20 cellular contexts compared by ENCODE assay signal in the genomic region with DNA sequence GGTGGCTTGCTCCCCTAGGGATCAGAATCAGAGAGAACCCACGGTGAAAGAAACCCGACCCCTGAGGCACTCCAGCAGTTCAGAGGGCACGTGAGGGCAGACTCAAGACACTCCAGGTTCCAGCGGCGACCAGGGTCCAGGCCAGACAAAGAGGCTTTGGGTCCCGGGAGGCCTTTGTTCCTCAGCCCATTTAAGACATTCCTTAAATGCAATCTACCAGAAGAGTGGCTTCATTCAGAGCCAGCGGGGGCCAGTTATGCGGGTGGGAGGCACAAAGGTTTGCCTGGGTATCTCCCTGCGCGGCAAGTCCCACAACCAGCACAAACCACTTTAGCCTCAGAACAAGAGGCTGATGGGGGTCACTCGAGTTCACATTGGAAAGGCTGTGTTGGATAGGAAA. TPM values are rescaled to one million over a fixed set of nuclear protein-coding genes. Genes with fewer than 3 reads are reported as not detected.
DNase-seq lines count a peak whose midpoint lies in the region; ATAC-seq, FAIRE-seq and TF ChIP-seq lines count a peak whose summit lies in the region.
"Had no signal": no experiment of that assay in that cellular context is flagged by ENCODE, and none has a peak within 500 bp of the region (broad histone marks: within the 10 kb centered on the region; RNA-seq: fewer than 3 reads in every experiment).

No MANE protein-coding gene starts in this region.

- peak overlapping the region; percentile 51 for H3K27ac ChIP-seq in HUES48 (ENCODE audit: low read depth, low read length)
- peak overlapping the region; percentile 90 for H3K27ac ChIP-seq in mesodermal cell (ENCODE audit: low read depth, low read length, severe bottlenecking)
- H3K27ac ChIP-seq in sigmoid colon, result peak overlapping the region; percentile 25 to 71 (median 68)
- H3K27ac ChIP-seq: lower lobe of right lung had no signal

- H3K9me3 ChIP-seq in HUES48 (ENCODE audit: control insufficient read depth, insufficient read depth, low read length), result no peaks in the 10 kb centered on the region
- no peaks in the 10 kb centered on the region for H3K9me3 ChIP-seq in mesodermal cell (ENCODE audit: control insufficient read depth, low read length)
- no peaks in the 10 kb centered on the region for H3K9me3 ChIP-seq in sigmoid colon
- H3K9me3 ChIP-seq: adrenal gland, lower lobe of right lung had no signal

- peaks cover 18% of the 10 kb centered on the region for H3K4me1 Mint-ChIP-seq in brain
- H3K4me1 Mint-ChIP-seq: CD4-positive, CD25-positive, alpha-beta regulatory T cell had no signal

- TF ChIP-seq POLR2A in sigmoid colon (IDR thresholded peaks at IDR 0.05) (no peak), GM12892 (IDR thresholded peaks at IDR 0.05; ENCODE audit: low read depth, low read length) (no peak)

- ATAC-seq in GM19035 (IDR thresholded peaks at IDR 0.05; ENCODE audit: unreplicated experiment), result no peak
- ATAC-seq: naive thymus-derived CD4-positive, alpha-beta T cell had no signal

- no peak for DNase-seq in sigmoid colon
- DNase-seq in G401 (ENCODE audit: low spot score), result no peak
- no peak for DNase-seq in GM12892 (ENCODE audit: insufficient read length)
- DNase-seq in T-helper 2 cell, result no peak
- DNase-seq: activated CD4-positive, alpha-beta T cell treated with anti-CD3 and anti-CD28 coated beads, Interleukin-2, amount 50 U/mL, for 4 hours; activated gamma-delta T cell treated with Interleukin-2 at 50 U/mL for 16 hours; adrenal gland; CD4-positive, CD25-positive, alpha-beta regulatory T cell; DMS153; dorsolateral prefrontal cortex; HFFc6; KG1; lower lobe of right lung; naive thymus-derived CD4-positive, alpha-beta T cell; NCI-H187 treated with DMSO at 0.1 percent for 48 hours; SW 1271 had no signal

- no peak overlapping the region for H3K9ac ChIP-seq in HUES48 (ENCODE audit: low read depth, low read length)

- FAIRE-seq in GM12892 (lab: Jason Lieb, UNC), result no peak

- TF ChIP-seq EP300 in sigmoid colon (IDR thresholded peaks at IDR 0.05), result no peak

- H3K27ac Mint-ChIP-seq in brain, result peak overlapping the region in 3 of 5 experiments; percentile 45 to 86 (median 70)
- H3K27ac Mint-ChIP-seq: CD4-positive, CD25-positive, alpha-beta regulatory T cell; HFFc6; naive thymus-derived CD4-positive, alpha-beta T cell had no signal

- H3K4me3 Mint-ChIP-seq in brain, result peak overlapping the region in 1 of 5 experiments; percentile 20
- H3K4me3 Mint-ChIP-seq: CD4-positive, CD25-positive, alpha-beta regulatory T cell; HFFc6; naive thymus-derived CD4-positive, alpha-beta T cell had no signal

- no peaks in the 10 kb centered on the region for H3K36me3 Mint-ChIP-seq in brain
- H3K36me3 Mint-ChIP-seq: CD4-positive, CD25-positive, alpha-beta regulatory T cell; naive thymus-derived CD4-positive, alpha-beta T cell had no signal

- H3K4me3 ChIP-seq in HUES48 (ENCODE audit: low read depth, low read length), result no peak overlapping the region
- no peak overlapping the region for H3K4me3 ChIP-seq in mesodermal cell (ENCODE audit: extremely low read depth, insufficient read depth, low read length, poor library complexity, severe bottlenecking)
- no peak overlapping the region for H3K4me3 ChIP-seq in sigmoid colon
- H3K4me3 ChIP-seq: adrenal gland, dorsolateral prefrontal cortex, lower lobe of right lung had no signal

- H3K27me3 ChIP-seq in HUES48 (ENCODE audit: control insufficient read depth, insufficient read depth, low read length) (no peaks in the 10 kb centered on the region), sigmoid colon (no peaks in the 10 kb centered on the region)
- H3K27me3 ChIP-seq: adrenal gland had no signal

- no peaks in the 10 kb centered on the region; the same call in 1 of the 2 replicates for H3K4me1 ChIP-seq in HUES48 (ENCODE audit: control insufficient read depth, insufficient read depth, low read length)
- peaks cover 42% of the 10 kb centered on the region for H3K4me1 ChIP-seq in mesodermal cell (ENCODE audit: control insufficient read depth, insufficient read depth, low read length, poor library complexity, severe bottlenecking)
- peaks cover 0 to 53% (median 27%) of the 10 kb centered on the region in 4 donors for H3K4me1 ChIP-seq in sigmoid colon
- H3K4me1 ChIP-seq: adrenal gland had no signal

- H3K36me3 ChIP-seq in HUES48 (ENCODE audit: control insufficient read depth, insufficient read depth, low read length) (no peaks in the 10 kb centered on the region), mesodermal cell (ENCODE audit: control insufficient read depth, insufficient read depth, low read length) (peaks cover 7% of the 10 kb centered on the region), sigmoid colon (no peaks in the 10 kb centered on the region)
- H3K36me3 ChIP-seq: adrenal gland, lower lobe of right lung had no signal

- intact Hi-C loops in sigmoid colon (cut with DNase I), result no loop called here

- peaks cover 0 to 3% (median 0%) of the 10 kb centered on the region in 5 experiments for H3K9me3 Mint-ChIP-seq in brain
- H3K9me3 Mint-ChIP-seq: CD4-positive, CD25-positive, alpha-beta regulatory T cell; HFFc6; naive thymus-derived CD4-positive, alpha-beta T cell had no signal

- in situ Hi-C loops in G401 (cut with HindIII; ENCODE audit: low sequenced_read_pairs), result no loop called here

- TF ChIP-seq CTCF in brain (conservative IDR thresholded peaks at IDR 0.05) (no peak), sigmoid colon (IDR thresholded peaks at IDR 0.05) (no peak)

- WGBS in mesodermal cell (ENCODE audit: insufficient coverage in 2 of 2), 2 experiments, result 22 to 58% methylated on average over 3 to 10 of the region's 11 CpGs
- 83 to 92% methylated on average over 11 of the region's 11 CpGs for WGBS in sigmoid colon, 2 donors

- H3K27me3 Mint-ChIP-seq in brain, result peaks cover 6% of the 10 kb centered on the region

RNA-seq across cellular contexts. Expression of a gene that starts 53.6 kb away (rescaled TPM):
- polyA plus RNA-seq in brain (ENCODE audit: insufficient read depth, low read depth, low replicate concordance) (7.5 TPM), sigmoid colon (1 to 10 TPM; 2.5 to 7.9 (median 4.8) TPM)
- polyA plus RNA-seq in mesodermal cell (2013, experiment 1 of 2), result 48.5 TPM
- polyA plus RNA-seq in mesodermal cell (2013, experiment 2 of 2), result 54.6 TPM
- 10 to 100 TPM in 3 of 4 donors, 1 to 10 TPM in 1; 7.6 to 26.0 (median 19.1) TPM for total RNA-seq in sigmoid colon
- 0.10 TPM in 1 of 2 replicates, not detected in the other for total RNA-seq in G401 (2014; rRNA removed; shearing (Covaris generic))
- 4.2 TPM for polyA plus RNA-seq in GM12892 (2012; ENCODE audit: missing spikeins)
